24 cellular contexts compared by ENCODE assay signal in genomic region chr12:101287357-101287756, GRCh38.
"Had no signal": no experiment of that assay in that cellular context is flagged by ENCODE, and none has a peak within 500 bp of the region (broad histone marks: within the 10 kb centered on the region; RNA-seq: fewer than 3 reads in every experiment).

No MANE protein-coding gene starts in this region.

- H3K9ac ChIP-seq: neural progenitor cell had no signal

- H3K27ac ChIP-seq: epithelial cell of prostate, esophagus muscularis mucosa, gastrocnemius medialis, heart right ventricle, left ventricle myocardium inferior, lower lobe of right lung, neural progenitor cell, ovary, right atrium auricular region, sigmoid colon, skin epidermis, suprapubic skin, thyroid gland, upper lobe of left lung, vagina had no signal

- H3K9me3 ChIP-seq: esophagus muscularis mucosa, gastrocnemius medialis, heart right ventricle, left ventricle myocardium inferior, lower lobe of right lung, ovary, right atrium auricular region, sigmoid colon, suprapubic skin, thyroid gland, upper lobe of left lung, vagina had no signal

- H3K27me3 ChIP-seq: esophagus muscularis mucosa, gastrocnemius medialis, heart right ventricle, neural progenitor cell, ovary, right atrium auricular region, sigmoid colon, suprapubic skin, thyroid gland, upper lobe of left lung, vagina had no signal

- H3K4me3 ChIP-seq: esophagus muscularis mucosa, gastrocnemius medialis, heart right ventricle, left ventricle myocardium inferior, lower lobe of right lung, neural progenitor cell, ovary, right atrium auricular region, sigmoid colon, skin epidermis, suprapubic skin, thyroid gland, upper lobe of left lung, vagina had no signal

- H3K4me2 ChIP-seq: neural progenitor cell had no signal

- H2AFZ ChIP-seq: neural progenitor cell had no signal

- H3K4me1 ChIP-seq: esophagus muscularis mucosa, gastrocnemius medialis, heart right ventricle, left ventricle myocardium inferior, lower lobe of right lung, neural progenitor cell, right atrium auricular region, sigmoid colon, suprapubic skin, thyroid gland, upper lobe of left lung, vagina had no signal

- H3K36me3 ChIP-seq: ovary had no signal

- DNase-seq: effector memory CD8-positive, alpha-beta T cell; gastrocnemius medialis; heart right ventricle; hypothalamus; kidney glomerular epithelial cell; left ventricle myocardium inferior; lower lobe of right lung; mesenchymal stem cell; midbrain; nucleus accumbens; ovary; sigmoid colon; stimulated activated CD4-positive, alpha-beta T cell treated with anti-CD3 and anti-CD28 coated beads, Interleukin-2, amount 100 ng/mL, for 24 hours; stimulated activated naive CD8-positive, alpha-beta T cell treated with anti-CD3 and anti-CD28 coated beads, Interleukin-15, Interleukin-2, amounts not matched to agents 100 U/mL and 50 U/mL, for 24 hours; thyroid gland; upper lobe of left lung had no signal

- ATAC-seq: effector memory CD8-positive, alpha-beta T cell; gastrocnemius medialis; natural killer cell treated with Interleukin-12 subunit alpha and Interleukin-12 subunit beta and Interleukin-15 and Interleukin-18, amount 100 ng/mL, for 72 hours; stimulated activated naive CD8-positive, alpha-beta T cell treated with anti-CD3 and anti-CD28 coated beads, Interleukin-15, Interleukin-2, amounts not matched to agents 100 U/mL and 50 U/mL, for 24 hours had no signal
